20 cellular contexts compared by ENCODE assay signal in genomic region chr22:31876156-31877035, GRCh38.
DNase-seq lines count a peak whose midpoint lies in the region; ATAC-seq, FAIRE-seq and TF ChIP-seq lines count a peak whose summit lies in the region.
"Had no signal": no experiment of that assay in that cellular context is flagged by ENCODE, and none has a peak within 500 bp of the region (broad histone marks: within the 10 kb centered on the region; RNA-seq: fewer than 3 reads in every experiment).

No MANE protein-coding gene starts in this region.

- POLR2A ChIA-PET in PC-3 (lab: Charles Lee; ENCODE audit: unreplicated experiment): no interaction called here

- no peaks in the 10 kb centered on the region for H3K79me2 ChIP-seq in PC-3 (ENCODE audit: low read length)
- H3K79me2 ChIP-seq: parathyroid adenoma had no signal

- H3K27ac ChIP-seq in PC-3 (ENCODE audit: low read length): no peak overlapping the region
- H3K27ac ChIP-seq: ascending aorta, parathyroid adenoma, sigmoid colon had no signal

- no peak for TF ChIP-seq CTCF in bronchial epithelial cell (IDR thresholded peaks at IDR 0.05; ENCODE audit: insufficient read depth, low read length, severe bottlenecking)
- no peak for TF ChIP-seq CTCF in PC-3 (conservative IDR thresholded peaks at IDR 0.05; ENCODE audit: low read depth, low read length)

- no peaks in the 10 kb centered on the region for H3K9me2 ChIP-seq in PC-3 (replicated peaks; ENCODE audit: low read length)

- H3K36me3 ChIP-seq in bronchial epithelial cell (ENCODE audit: control insufficient read depth, insufficient read depth, low read length): peaks cover 2% of the 10 kb centered on the region
- H3K36me3 ChIP-seq in PC-3 (ENCODE audit: low read depth, low read length): no peaks in the 10 kb centered on the region; the same call in 1 of the 2 replicates

- no peak overlapping the region for H2AFZ ChIP-seq in PC-3 (ENCODE audit: low read length)
- H2AFZ ChIP-seq: parathyroid adenoma had no signal

- no peak overlapping the region for H3K9ac ChIP-seq in PC-3 (ENCODE audit: low read length)
- H3K9ac ChIP-seq: parathyroid adenoma had no signal

- ATAC-seq in PC-3: no peak

- H3K4me3 ChIP-seq in bronchial epithelial cell (ENCODE audit: low read depth, low read length) (no peak overlapping the region), PC-3 (ENCODE audit: low read length) (no peak overlapping the region)
- H3K4me3 ChIP-seq: ascending aorta, sigmoid colon had no signal

- H3K9me3 ChIP-seq in PC-3 (ENCODE audit: low read length): no peaks in the 10 kb centered on the region
- H3K9me3 ChIP-seq: ascending aorta, sigmoid colon had no signal

- DNase-seq in AG20443 (ENCODE audit: low spot score) (peak; percentile 44), KG1 (lab: John Stamatoyannopoulos, UW) (peak; percentile 61), bronchial epithelial cell (ENCODE audit: low read depth) (peak; percentile 56), myocyte (ENCODE audit: low read depth) (peak; percentile 30), PC-3 (no peak), dedifferentiated amniotic fluid mesenchymal stem cell (ENCODE audit: extremely low spot score) (no peak), nucleus accumbens (lab: John Stamatoyannopoulos, UW) (no peak)
- DNase-seq in activated T-cell treated with anti-CD3 and anti-CD28 coated beads, Interleukin-2, amount 50 U/mL, for 1 hour: no peak
- DNase-seq: activated naive CD4-positive, alpha-beta T cell treated with anti-CD3 and anti-CD28 coated beads, Interleukin-2, amount 10 ng/mL, durations not matched to agents 7 days and 5 days; AML-193; effector memory CD4-positive, alpha-beta T cell; NCI-H146; sigmoid colon; SW 1271 had no signal

- no TSS peak for BruUV-seq in PC-3 (replicated peaks; lab: Mats Ljungman, UMichigan)

- peaks cover 9% of the 10 kb centered on the region for H3K4me1 ChIP-seq in PC-3 (ENCODE audit: insufficient read depth, low read length)
- H3K4me1 ChIP-seq: ascending aorta, parathyroid adenoma, sigmoid colon had no signal

- H4K20me1 ChIP-seq in PC-3 (ENCODE audit: low read length): no peaks in the 10 kb centered on the region

- CTCF ChIA-PET in PC-3 (lab: Charles Lee): no interaction called here

- no peak for FAIRE-seq in bronchial epithelial cell (lab: Jason Lieb, UNC)
- FAIRE-seq: G401.6, GM12891, RCC 7860, TTC549 had no signal

- intact Hi-C loops in PC-3 (cut with micrococcal nuclease): no loop called here

- H3K27me3 ChIP-seq in bronchial epithelial cell (ENCODE audit: control insufficient read depth, insufficient read depth, low read length) (no peaks in the 10 kb centered on the region), PC-3 (ENCODE audit: low read length) (no peaks in the 10 kb centered on the region)
- H3K27me3 ChIP-seq: ascending aorta, sigmoid colon had no signal

- no peak overlapping the region for H3K4me2 ChIP-seq in PC-3 (ENCODE audit: low read length)

- H3F3A ChIP-seq in PC-3 (ENCODE audit: low read length, unreplicated experiment): peaks cover 5% of the 10 kb centered on the region

Comparison
In these comparisons a context has a peak if more than half of its experiments do, and no peak if none do; other contexts are left out.
1. DNase-seq: peak in AG20443 (single experiment), KG1 (single experiment), bronchial epithelial cell (single experiment) and myocyte (single experiment); none in PC-3 (single experiment), activated T-cell treated with anti-CD3 and anti-CD28 coated beads, Interleukin-2, amount 50 U/mL, for 1 hour (single experiment), dedifferentiated amniotic fluid mesenchymal stem cell (single experiment) and nucleus accumbens (0 of 56).